24 cellular contexts compared by ENCODE assay signal in the genomic region with DNA sequence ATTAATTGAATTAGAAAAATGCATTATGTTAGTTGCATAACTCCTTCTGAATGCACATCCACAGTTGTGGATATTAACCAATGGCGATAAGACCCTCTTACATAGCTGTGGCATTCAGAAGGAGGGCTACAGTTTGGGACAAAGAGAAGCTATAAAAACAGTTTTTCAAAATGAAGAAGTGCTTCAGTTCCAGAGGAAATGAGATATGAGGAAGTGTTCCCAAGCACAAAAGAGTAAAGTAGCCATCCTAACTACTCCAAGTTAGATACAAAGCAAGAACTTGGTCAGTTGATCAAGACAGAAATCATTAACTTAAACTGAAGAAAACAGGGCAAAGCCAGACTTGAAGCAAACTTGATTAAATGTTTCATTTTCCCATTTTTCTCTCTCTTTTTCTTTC. TPM values are rescaled to one million over a fixed set of nuclear protein-coding genes. Genes with fewer than 3 reads are reported as not detected.
"Had no signal": no experiment of that assay in that cellular context is flagged by ENCODE, and none has a peak within 500 bp of the region (broad histone marks: within the 10 kb centered on the region; RNA-seq: fewer than 3 reads in every experiment).

No MANE protein-coding gene starts in this region.

- H3K36me3 ChIP-seq: ascending aorta, cardiac muscle cell, colonic mucosa, esophagus squamous epithelium, heart right ventricle, pancreas, prostate gland, uterus had no signal

- H3K9me3 ChIP-seq: colonic mucosa, pancreas, prostate gland, uterus had no signal

- H3K27me3 ChIP-seq: ascending aorta, cardiac muscle cell, colonic mucosa, esophagus squamous epithelium, heart right ventricle, pancreas, uterus had no signal

- DNase-seq: activated CD4-positive, alpha-beta T cell treated with anti-CD3 and anti-CD28 coated beads for 36 hours; activated CD4-positive, CD25-positive, alpha-beta regulatory T cell; activated effector memory CD4-positive, alpha-beta T cell treated with Interleukin-2 at 50 U/mL for 16 hours; activated naive CD4-positive, alpha-beta T cell treated with Interleukin-2 at 50 U/mL for 16 hours; activated naive CD8-positive, alpha-beta T cell treated with anti-CD3 and anti-CD28 coated beads, Interleukin-2, amount 10 ng/mL, durations not matched to agents 7 days and 5 days; cerebellar nuclear complex; colonic mucosa; effector CD8-positive, alpha-beta T cell; esophagus squamous epithelium; foreskin melanocyte; heart right ventricle; naive thymus-derived CD8-positive, alpha-beta T cell; nucleus accumbens; pancreas; retina; stimulated activated CD4-positive, alpha-beta T cell treated with anti-CD3 and anti-CD28 coated beads, Interleukin-4, amount 100 ng/mL, for 24 hours; substantia nigra; T1000; uterus had no signal

- H3K27ac ChIP-seq: ascending aorta, cardiac muscle cell, colonic mucosa, epithelial cell of prostate, esophagus squamous epithelium, heart right ventricle, pancreas, prostate gland, skin epidermis, uterus had no signal

- H3K4me3 ChIP-seq: ascending aorta, cardiac muscle cell, colonic mucosa, esophagus squamous epithelium, heart right ventricle, pancreas, prostate gland, skin epidermis, uterus had no signal

- H3K4me1 ChIP-seq: ascending aorta, colonic mucosa, esophagus squamous epithelium, heart right ventricle, pancreas, prostate gland, uterus had no signal

RNA-seq across cellular contexts. Expression of a gene that starts 17.2 kb away (rescaled TPM):
- total RNA-seq: activated CD4-positive, alpha-beta T cell treated with anti-CD3 and anti-CD28 coated beads for 36 hours; activated naive CD8-positive, alpha-beta T cell treated with anti-CD3 and anti-CD28 coated beads, Interleukin-2, amount 10 ng/mL, durations not matched to agents 7 days and 5 days; naive thymus-derived CD8-positive, alpha-beta T cell had no signal
- polyA plus RNA-seq: naive thymus-derived CD8-positive, alpha-beta T cell had no signal
